15 cellular contexts compared by ENCODE assay signal in the genomic region with DNA sequence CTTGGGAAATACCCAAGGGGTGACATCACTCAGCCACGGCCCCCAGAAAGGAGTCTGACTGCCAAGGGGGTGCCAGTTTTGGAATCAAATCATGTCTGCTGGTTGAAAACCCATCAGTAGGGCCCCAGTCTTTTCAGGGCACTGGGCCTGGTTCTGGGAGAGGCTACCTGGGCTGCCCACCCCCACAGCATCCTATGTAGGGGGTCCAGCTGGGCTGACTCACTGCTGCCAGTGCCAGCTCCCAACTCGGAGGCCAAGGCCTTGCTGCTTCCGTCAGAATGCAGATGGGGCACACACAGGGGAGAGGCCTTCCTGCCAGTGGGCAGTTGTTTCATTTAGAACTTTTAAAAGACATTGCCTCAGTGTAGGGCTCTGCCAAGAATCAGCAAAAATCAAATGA. TPM values are rescaled to one million over a fixed set of nuclear protein-coding genes. Genes with fewer than 3 reads are reported as not detected.
DNase-seq lines count a peak whose midpoint lies in the region; ATAC-seq and TF ChIP-seq lines count a peak whose summit lies in the region.
"Had no signal": no experiment of that assay in that cellular context is flagged by ENCODE, and none has a peak within 500 bp of the region (broad histone marks: within the 10 kb centered on the region; RNA-seq: fewer than 3 reads in every experiment).

No MANE protein-coding gene starts in this region.

- in situ Hi-C loops in astrocyte of the spinal cord (cut with HindIII; ENCODE audit: low sequenced_read_pairs) = no loop called here

- no peaks in the 10 kb centered on the region for H3K36me3 Mint-ChIP-seq in type B pancreatic cell
- H3K36me3 Mint-ChIP-seq: CD8-positive, alpha-beta memory T cell had no signal

- H3K27me3 Mint-ChIP-seq in type B pancreatic cell = peaks cover 11% of the 10 kb centered on the region

- H3K9me3 Mint-ChIP-seq in type B pancreatic cell = no peaks in the 10 kb centered on the region
- H3K9me3 Mint-ChIP-seq: CD8-positive, alpha-beta memory T cell had no signal

- ATAC-seq in GM19035 (IDR thresholded peaks at IDR 0.05; ENCODE audit: unreplicated experiment) (no peak), HG03460 (IDR thresholded peaks at IDR 0.05; ENCODE audit: unreplicated experiment) (no peak), HG03520 (IDR thresholded peaks at IDR 0.05; ENCODE audit: unreplicated experiment) (no peak)

- no peak overlapping the region for H3K4me3 ChIP-seq in astrocyte of the spinal cord (ENCODE audit: low read depth, low read length)

- H3K4me1 Mint-ChIP-seq in type B pancreatic cell (ENCODE audit: unreplicated experiment) = no peaks in the 10 kb centered on the region

- DNase-seq in M059J (ENCODE audit: low read depth) (peak; percentile 51), astrocyte of the spinal cord (ENCODE audit: low read depth, low spot score) (peak; percentile 30), lung microvascular endothelial cell (ENCODE audit: low read depth in 2 of 2) (peak; percentile 17), type B pancreatic cell (ENCODE audit: extremely low spot score, unreplicated experiment) (peak; percentile 48)
- DNase-seq: BE2C; CD8-positive, alpha-beta memory T cell; Kasumi-1; MV-4-11; NCI-H146; NCI-H2227 treated with DMSO at 0.1 percent for 48 hours; NCI-H526 treated with DMSO at 0.1 percent for 48 hours; NK-92 treated with Interleukin-12 subunit alpha and Interleukin-12 subunit beta, amount 100 ng/mL, for 24 hours had no signal

- H3K4me3 Mint-ChIP-seq in type B pancreatic cell = no peak overlapping the region
- H3K4me3 Mint-ChIP-seq: CD8-positive, alpha-beta memory T cell had no signal

- no peak overlapping the region for H3K27ac Mint-ChIP-seq in type B pancreatic cell

- TF ChIP-seq CTCF in astrocyte of the spinal cord (IDR thresholded peaks at IDR 0.05; ENCODE audit: low read depth, low read length) (no peak), type B pancreatic cell (conservative IDR thresholded peaks at IDR 0.05) (no peak)

RNA-seq across cellular contexts. Expression of gene DMBT1, which starts 39.5 kb away (rescaled TPM):
- total RNA-seq in M059J (2014; rRNA removed; shearing (Covaris generic)) = 0.52 and 0.84 TPM in 2 replicates
- total RNA-seq in lung microvascular endothelial cell (not detected in 2 replicates), type B pancreatic cell (ENCODE audit: low replicate concordance) (4.1 and 6.5 TPM in 2 replicates)
- total RNA-seq: CD8-positive, alpha-beta memory T cell had no signal

RNA-seq across cellular contexts. Expression of gene HTRA1, which starts 59.7 kb away (rescaled TPM):
- 85.5 and 89.7 TPM in 2 replicates for total RNA-seq in M059J (2014; rRNA removed; shearing (Covaris generic))
- total RNA-seq in lung microvascular endothelial cell = 42.7 and 125 TPM in 2 replicates
- total RNA-seq in type B pancreatic cell (ENCODE audit: low replicate concordance) = 12.9 and 32.6 TPM in 2 replicates
